In genomic region chr14:66545751-66546150, GRCh38 we compare ENCODE assay signal across 15 cellular contexts. TPM values are rescaled to one million over a fixed set of nuclear protein-coding genes. Genes with fewer than 3 reads are reported as not detected.
"Had no signal": no experiment of that assay in that cellular context is flagged by ENCODE, and none has a peak within 500 bp of the region (broad histone marks: within the 10 kb centered on the region; RNA-seq: fewer than 3 reads in every experiment).

No MANE protein-coding gene starts in this region.

RNA-seq across cellular contexts. Expression of gene CCDC196, which starts 59.6 kb away (rescaled TPM):
- total RNA-seq: activated B cell treated with CpG ODN at 0.5 μM for 24 hours; activated CD4-positive, alpha-beta memory T cell treated with anti-CD3 and anti-CD28 coated beads for 36 hours; activated CD4-positive, alpha-beta memory T cell treated with anti-CD3 and anti-CD28 coated beads, Interleukin-2, amount 10 ng/mL, durations not matched to agents 7 days and 5 days; activated CD4-positive, alpha-beta T cell treated with anti-CD3 and anti-CD28 coated beads for 36 hours; activated CD4-positive, alpha-beta T cell treated with anti-CD3 and anti-CD28 coated beads, Interleukin-2, amount 10 ng/mL, durations not matched to agents 24 days and 14 days; activated CD4-positive, alpha-beta T cell treated with anti-CD3 and anti-CD28 coated beads, Interleukin-2, amount 10 ng/mL, durations not matched to agents 7 days and 5 days; activated CD8-positive, alpha-beta memory T cell treated with anti-CD3 and anti-CD28 coated beads for 36 hours; activated CD8-positive, alpha-beta memory T cell treated with anti-CD3 and anti-CD28 coated beads, Interleukin-2, amount 10 ng/mL, durations not matched to agents 7 days and 5 days; activated CD8-positive, alpha-beta T cell treated with anti-CD3 and anti-CD28 coated beads for 36 hours; activated CD8-positive, alpha-beta T cell treated with anti-CD3 and anti-CD28 coated beads, Interleukin-2, amount 10 ng/mL, durations not matched to agents 7 days and 5 days; T-cell; T-helper 1 cell treated with Interleukin-12 subunit alpha and Interleukin-12 subunit beta and Interleukin-4 antibody, amounts not matched to agents 30 ng/mL and 1 ng/mL, for 36 hours; T-helper 17 cell; T-helper 2 cell treated with Interferon-gamma antibody and Interleukin-4, amounts not matched to agents 100 ng/mL and 5 ng/mL, for 36 hours; WTC11 had no signal
